6 cellular contexts compared by ENCODE assay signal in genomic region chr4:986428-986948, GRCh38. TPM values are rescaled to one million over a fixed set of nuclear protein-coding genes. Genes with fewer than 3 reads are reported as not detected.
DNase-seq lines count a peak whose midpoint lies in the region; ATAC-seq and TF ChIP-seq lines count a peak whose summit lies in the region.

No MANE protein-coding gene starts in this region.

- peak in 2 of 4 donors; percentile 21 to 68 for TF ChIP-seq POLR2A in upper lobe of left lung (IDR thresholded peaks at IDR 0.05)

- no peak for TF ChIP-seq EP300 in upper lobe of left lung (IDR thresholded peaks at IDR 0.05)

- peaks cover 22% of the 10 kb centered on the region; the same call in 1 of the 2 replicates for H3K4me1 ChIP-seq in PC-3 (ENCODE audit: insufficient read depth, low read length)
- no peaks in the 10 kb centered on the region for H3K4me1 ChIP-seq in right cardiac atrium (ENCODE audit: control insufficient read depth, insufficient read depth, low read length)
- H3K4me1 ChIP-seq in upper lobe of left lung = peaks cover 20 to 37% (median 29%) of the 10 kb centered on the region in 4 donors

- WGBS in right cardiac atrium = 2% methylated on average over 20 of the region's 20 CpGs
- WGBS in upper lobe of left lung, 2 donors = 1 to 2% methylated on average over 12 to 18 of the region's 20 CpGs

- H3K79me2 ChIP-seq in PC-3 (ENCODE audit: low read length) = peaks cover 5% of the 10 kb centered on the region; the same call in 1 of the 2 replicates

- H3F3A ChIP-seq in PC-3 (ENCODE audit: low read length, unreplicated experiment) = no peaks in the 10 kb centered on the region

- no peak overlapping the region for H3K27ac ChIP-seq in PC-3 (ENCODE audit: low read length)
- H3K27ac ChIP-seq in right cardiac atrium (ENCODE audit: low read length) = no peak overlapping the region
- H3K27ac ChIP-seq in upper lobe of left lung = peak overlapping the region; percentile 58 to 77 (median 70)

- H3K36me3 ChIP-seq in PC-3 (ENCODE audit: low read depth, low read length) (no peaks in the 10 kb centered on the region), upper lobe of left lung (peaks cover 0 to 18% (median 9%) of the 10 kb centered on the region in 4 donors)

- POLR2A ChIA-PET in PC-3 (lab: Charles Lee; ENCODE audit: unreplicated experiment) = interaction anchor here (0.6 kb wide), 1 partner anchor 14 kb away, joined by 5 read pairs; no protein-coding TSS in a partner anchor

- peak overlapping the region; percentile 66 for H3K9ac ChIP-seq in PC-3 (ENCODE audit: low read length)

- H2AFZ ChIP-seq in PC-3 (ENCODE audit: low read length) = peak overlapping the region; percentile 86

- DNase-seq in PC-3 (no peak), right cardiac atrium (no peak), upper lobe of left lung (no peak), ureter (ENCODE audit: low spot score) (no peak)

- H3K4me3 ChIP-seq in PC-3 (ENCODE audit: low read length) = peak overlapping the region; percentile 78
- H3K4me3 ChIP-seq in right cardiac atrium (ENCODE audit: low read length) = peak overlapping the region; percentile 74
- peak overlapping the region; percentile 63 to 94 (median 75) for H3K4me3 ChIP-seq in upper lobe of left lung

- H4K20me1 ChIP-seq in PC-3 (ENCODE audit: low read length) = no peaks in the 10 kb centered on the region

- CTCF ChIA-PET in PC-3 (lab: Charles Lee) = interaction anchor here (0.6 to 0.7 kb wide), 2 partner anchors 54 to 198 kb away, joined by 3 to 5 read pairs; partner anchors contain the start of genes GAK and TMEM175

- TF ChIP-seq CTCF in PC-3 (conservative IDR thresholded peaks at IDR 0.05; ENCODE audit: low read depth, low read length) (no peak), upper lobe of left lung (IDR thresholded peaks at IDR 0.05) (no peak)

- intact Hi-C loops in PC-3 (cut with micrococcal nuclease) (no loop called here), right cardiac atrium (cut with DNase I) (loop anchor here in 1 of 4 donors (10.0 kb wide), 1 partner anchor 232 kb away; no protein-coding TSS in a partner anchor)

- H3K4me2 ChIP-seq in PC-3 (ENCODE audit: low read length) = peak overlapping the region; percentile 94

- H3K9me3 ChIP-seq in PC-3 (ENCODE audit: low read length) (no peaks in the 10 kb centered on the region), right cardiac atrium (ENCODE audit: control insufficient read depth, low read length) (no peaks in the 10 kb centered on the region), upper lobe of left lung (no peaks in the 10 kb centered on the region)

- H3K27me3 ChIP-seq in PC-3 (ENCODE audit: low read length) (no peaks in the 10 kb centered on the region), right cardiac atrium (ENCODE audit: control insufficient read depth, insufficient read depth) (no peaks in the 10 kb centered on the region), upper lobe of left lung (no peaks in the 10 kb centered on the region)

- ATAC-seq in GM21447 (IDR thresholded peaks at IDR 0.05; ENCODE audit: unreplicated experiment) (peak; percentile 17), PC-3 (no peak), right cardiac atrium (peak in 1 of 2 donors; percentile 1), upper lobe of left lung (ENCODE audit: low FRiP score in 2 of 2) (peak in 1 of 2 donors; percentile 22), esophagus mucosa (no peak)

- no peaks in the 10 kb centered on the region for H3K9me2 ChIP-seq in PC-3 (replicated peaks; ENCODE audit: low read length)

- TSS peak; percentile 67 for BruUV-seq in PC-3 (replicated peaks; lab: Mats Ljungman, UMichigan)

RNA-seq across cellular contexts. Expression of gene IDUA, which starts 0.4 kb away (rescaled TPM):
- total RNA-seq in PC-3 (2014; rRNA removed) (10.1 and 10.3 TPM in 2 replicates), right cardiac atrium (10 to 100 TPM; 14.7 to 17.4 (median 17.1) TPM), upper lobe of left lung (100 to 1,000 TPM in 1 of 6 donors, 10 to 100 TPM in 5; 13.5 to 152 (median 55.9) TPM), ureter (76.4 TPM), esophagus mucosa (8.8 TPM)
- polyA plus RNA-seq in right cardiac atrium = 8.5 TPM

RNA-seq across cellular contexts. Expression of gene SLC26A1, which starts 6.7 kb away (rescaled TPM):
- total RNA-seq in PC-3 (2014; rRNA removed) = 0.52 TPM in 1 of 2 replicates, not detected in the other
- under 1 TPM in 2 of 4 donors, not detected in 2; 0.36 to 0.37 TPM for total RNA-seq in right cardiac atrium
- polyA plus RNA-seq in right cardiac atrium = 0.34 TPM
- total RNA-seq in upper lobe of left lung = 1 to 10 TPM in 1 of 6 donors, under 1 TPM in 5; 0.39 to 2.1 (median 0.68) TPM
- 0.18 TPM for total RNA-seq in ureter
- total RNA-seq in esophagus mucosa = not detected

RNA-seq across cellular contexts. Expression of gene DGKQ, which starts 13.1 kb away (rescaled TPM):
- total RNA-seq in PC-3 (2014; rRNA removed) = 14.2 and 23.5 TPM in 2 replicates
- total RNA-seq in right cardiac atrium = 1 to 10 TPM; 4.5 to 4.9 (median 4.6) TPM
- polyA plus RNA-seq in right cardiac atrium = 3.6 TPM
- 10 to 100 TPM; 10.7 to 36.7 (median 17.5) TPM for total RNA-seq in upper lobe of left lung
- 17.0 TPM for total RNA-seq in ureter
- 12.0 TPM for total RNA-seq in esophagus mucosa

RNA-seq across cellular contexts. Expression of gene FGFRL1, which starts 24.9 kb away (rescaled TPM):
- total RNA-seq in PC-3 (2014; rRNA removed) (31.2 and 42.6 TPM in 2 replicates), right cardiac atrium (10 to 100 TPM; 17.4 to 21.7 (median 20.3) TPM), upper lobe of left lung (10 to 100 TPM; 21.0 to 32.4 (median 25.6) TPM), ureter (13.0 TPM), esophagus mucosa (2.2 TPM)
- 19.2 TPM for polyA plus RNA-seq in right cardiac atrium

RNA-seq across cellular contexts. Expression of gene TMEM175, which starts 54.2 kb away (rescaled TPM):
- 18.5 and 25.1 TPM in 2 replicates for total RNA-seq in PC-3 (2014; rRNA removed)
- 10 to 100 TPM; 20.9 to 26.0 (median 23.0) TPM for total RNA-seq in right cardiac atrium
- polyA plus RNA-seq in right cardiac atrium = 31.1 TPM
- 100 to 1,000 TPM in 1 of 6 donors, 10 to 100 TPM in 5; 24.6 to 126 (median 41.8) TPM for total RNA-seq in upper lobe of left lung
- total RNA-seq in ureter = 39.1 TPM
- total RNA-seq in esophagus mucosa = 11.2 TPM

Comparison
In these comparisons a context has a peak if more than half of its experiments do, and no peak if none do; other contexts are left out.
1. H3K27ac ChIP-seq: peak in upper lobe of left lung (4 of 4); none in PC-3 (single experiment) and right cardiac atrium (single experiment).
2. Peak in every context shown above with its lines, with median percentiles within 50 percentile points of each other: H3K4me3 ChIP-seq.